8 cellular contexts compared by ENCODE assay signal in genomic region chr10:5812283-5813090, GRCh38. TPM values are rescaled to one million over a fixed set of nuclear protein-coding genes. Genes with fewer than 3 reads are reported as not detected.
A peak's percentile ranks its signal among the peaks of the same experiment; 100 is the strongest.
DNase-seq lines count a peak whose midpoint lies in the region; ATAC-seq and TF ChIP-seq lines count a peak whose summit lies in the region.

No MANE protein-coding gene starts in this region.

- no peaks in the 10 kb centered on the region for H3K27me3 ChIP-seq in adipocyte (replicated peaks; ENCODE audit: control insufficient read depth, insufficient read depth, low read length)
- H3K27me3 ChIP-seq in left ventricle myocardium inferior (ENCODE audit: low read depth) = no peaks in the 10 kb centered on the region

- H3K4me1 ChIP-seq in adipocyte (ENCODE audit: control insufficient read depth, insufficient read depth, low read length) = peaks cover 40% of the 10 kb centered on the region
- H3K4me1 ChIP-seq in left ventricle myocardium inferior = peaks cover 68% of the 10 kb centered on the region

- H3K27me3 Mint-ChIP-seq in progenitor cell of endocrine pancreas = no peaks in the 10 kb centered on the region

- H3K27ac Mint-ChIP-seq in progenitor cell of endocrine pancreas = peak overlapping the region; percentile 94

- peaks cover 34% of the 10 kb centered on the region for H3K4me1 Mint-ChIP-seq in progenitor cell of endocrine pancreas (ENCODE audit: low read depth)

- H3K9me3 ChIP-seq in adipocyte (ENCODE audit: control insufficient read depth, low read length) = no peaks in the 10 kb centered on the region
- no peaks in the 10 kb centered on the region for H3K9me3 ChIP-seq in left ventricle myocardium inferior (replicated peaks)

- H3K9me3 Mint-ChIP-seq in progenitor cell of endocrine pancreas (ENCODE audit: low read depth) = no peaks in the 10 kb centered on the region

- H3K9ac ChIP-seq in adipocyte (ENCODE audit: low read length) = peak overlapping the region; percentile 100

- peak overlapping the region; percentile 100 for H3K4me3 ChIP-seq in adipocyte (ENCODE audit: low read length)
- peak overlapping the region; percentile 96 for H3K4me3 ChIP-seq in left ventricle myocardium inferior

- H3K36me3 Mint-ChIP-seq in progenitor cell of endocrine pancreas (ENCODE audit: insufficient read depth) = peaks cover 5% of the 10 kb centered on the region

- no peaks in the 10 kb centered on the region for H3K36me3 ChIP-seq in adipocyte (ENCODE audit: control insufficient read depth, insufficient read depth, low read length, severe bottlenecking)
- H3K36me3 ChIP-seq in left ventricle myocardium inferior = no peaks in the 10 kb centered on the region

- intact Hi-C loops in left ventricle myocardium inferior (cut with micrococcal nuclease) = no loop called here

- peak; percentile 16 for TF ChIP-seq CTCF in left ventricle myocardium inferior (IDR thresholded peaks at IDR 0.05; ENCODE audit: borderline replicate concordance)
- no peak for TF ChIP-seq CTCF in progenitor cell of endocrine pancreas (IDR thresholded peaks at IDR 0.05; ENCODE audit: unreplicated experiment)

- peak; percentile 25 for ATAC-seq in HG03064 (IDR thresholded peaks at IDR 0.05; ENCODE audit: low read depth, unreplicated experiment)

- peak overlapping the region; percentile 82 for H3K4me3 Mint-ChIP-seq in progenitor cell of endocrine pancreas (ENCODE audit: low read depth)

- peak overlapping the region; percentile 98 for H3K27ac ChIP-seq in left ventricle myocardium inferior (replicated peaks)

- peak; percentile 14 to 17 for DNase-seq in activated CD8-positive, alpha-beta memory T cell treated with anti-CD3 and anti-CD28 coated beads for 4 hours (ENCODE audit: low read depth in 2 of 2)
- no peak for DNase-seq in activated CD8-positive, alpha-beta memory T cell treated with anti-CD3 and anti-CD28 coated beads for 24 hours
- peak; percentile 49 for DNase-seq in RPMI8226
- peak; percentile 60 for DNase-seq in adipocyte (ENCODE audit: low read depth)
- peak; percentile 54 for DNase-seq in left ventricle myocardium inferior
- DNase-seq in progenitor cell of endocrine pancreas (ENCODE audit: low spot score, unreplicated experiment) = peak; percentile 32
- no peak for DNase-seq in DMS153 (lab: John Stamatoyannopoulos, UW)

RNA-seq across cellular contexts. Expression of gene GDI2, which starts 0.7 kb away (rescaled TPM):
- total RNA-seq in left ventricle myocardium inferior = 93.2 TPM
- 284 and 287 TPM in 2 replicates for total RNA-seq in progenitor cell of endocrine pancreas

Comparison
In these comparisons a context has a peak if more than half of its experiments do, and no peak if none do; other contexts are left out.
1. DNase-seq: peak in activated CD8-positive, alpha-beta memory T cell treated with anti-CD3 and anti-CD28 coated beads for 4 hours (2 of 2), RPMI8226 (single experiment), adipocyte (single experiment), left ventricle myocardium inferior (single experiment) and progenitor cell of endocrine pancreas (single experiment); none in activated CD8-positive, alpha-beta memory T cell treated with anti-CD3 and anti-CD28 coated beads for 24 hours (single experiment) and DMS153 (single experiment).